Comparison of ENCODE assay signal across 11 cellular contexts in the genomic region with DNA sequence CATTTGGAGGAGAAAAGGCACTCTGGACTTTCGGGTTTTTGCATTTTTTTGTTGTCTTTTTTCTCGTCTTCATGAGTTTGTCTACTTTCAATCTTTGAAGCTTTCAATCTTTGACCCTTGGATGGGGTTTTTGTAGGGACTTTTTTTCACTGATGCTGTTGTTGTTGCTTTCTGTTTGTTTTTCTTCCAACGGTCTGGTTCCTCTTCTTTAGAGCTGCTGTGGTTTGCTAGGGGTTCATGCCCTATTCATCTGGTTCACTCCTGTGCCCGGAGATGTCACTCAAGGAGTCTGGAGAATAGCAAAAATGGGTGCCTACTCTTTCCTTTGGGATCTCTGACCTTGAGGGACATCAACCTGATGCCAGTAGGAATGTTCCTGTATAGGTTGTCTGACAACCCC.
"Had no signal": no experiment of that assay in that cellular context is flagged by ENCODE, and none has a peak within 500 bp of the region (broad histone marks: within the 10 kb centered on the region; RNA-seq: fewer than 3 reads in every experiment).

No MANE protein-coding gene starts in this region.

- H3K4me1 Mint-ChIP-seq: IgD-negative memory B cell had no signal

- H3K4me1 ChIP-seq: HAP-1 had no signal

- DNase-seq: GM23248, GOT3, H7, HFFc6, KBM-7 had no signal

- FAIRE-seq: HepG2 had no signal

- H3K27ac Mint-ChIP-seq: HFFc6, IgD-negative memory B cell had no signal

- H3K9ac ChIP-seq: GM23248, KMS-11 had no signal

- H3K4me3 Mint-ChIP-seq: HFFc6, IgD-negative memory B cell had no signal

- H3K4me3 ChIP-seq: GM23248, HAP-1 had no signal

- H3K36me3 Mint-ChIP-seq: IgD-negative memory B cell had no signal

- H3K36me3 ChIP-seq: HAP-1 had no signal

- H3K9me3 ChIP-seq: HAP-1 had no signal

- H3K4me2 ChIP-seq: KMS-11 had no signal

- ATAC-seq: HCT116, HepG2 had no signal

- H3K27me3 Mint-ChIP-seq: IgD-negative memory B cell had no signal

- H2AFZ ChIP-seq: GM23248 had no signal

- H3K27ac ChIP-seq: GM23248, HL-60, KMS-11 had no signal
